In genomic region chr17:18026408-18026776, GRCh38 we compare ENCODE assay signal across 1 cellular context.
TF ChIP-seq lines count a peak whose summit lies in the region.

No MANE protein-coding gene starts in this region.

TF ChIP-seq in IMR-90, 13 proteins besides CTCF, POLR2A, EP300 and RAD21:
- TF ChIP-seq MXI1 (IDR thresholded peaks at IDR 0.05; ENCODE audit: borderline replicate concordance, low read depth, low read length): 0 out of 2 replicates have a peak, but pooled peaks have one; percentile 28
- peak; percentile 61 for TF ChIP-seq USF2 (IDR thresholded peaks at IDR 0.05; ENCODE audit: low read depth, low read length)
- no peak; the same call in 1 of the 2 replicates for TF ChIP-seq CEBPB (IDR thresholded peaks at IDR 0.05; ENCODE audit: low read depth, low read length)
- TF ChIP-seq BHLHE40 (IDR thresholded peaks at IDR 0.05; ENCODE audit: low read depth, low read length): peak; percentile 58
